8 cellular contexts compared by ENCODE assay signal in the genomic region with DNA sequence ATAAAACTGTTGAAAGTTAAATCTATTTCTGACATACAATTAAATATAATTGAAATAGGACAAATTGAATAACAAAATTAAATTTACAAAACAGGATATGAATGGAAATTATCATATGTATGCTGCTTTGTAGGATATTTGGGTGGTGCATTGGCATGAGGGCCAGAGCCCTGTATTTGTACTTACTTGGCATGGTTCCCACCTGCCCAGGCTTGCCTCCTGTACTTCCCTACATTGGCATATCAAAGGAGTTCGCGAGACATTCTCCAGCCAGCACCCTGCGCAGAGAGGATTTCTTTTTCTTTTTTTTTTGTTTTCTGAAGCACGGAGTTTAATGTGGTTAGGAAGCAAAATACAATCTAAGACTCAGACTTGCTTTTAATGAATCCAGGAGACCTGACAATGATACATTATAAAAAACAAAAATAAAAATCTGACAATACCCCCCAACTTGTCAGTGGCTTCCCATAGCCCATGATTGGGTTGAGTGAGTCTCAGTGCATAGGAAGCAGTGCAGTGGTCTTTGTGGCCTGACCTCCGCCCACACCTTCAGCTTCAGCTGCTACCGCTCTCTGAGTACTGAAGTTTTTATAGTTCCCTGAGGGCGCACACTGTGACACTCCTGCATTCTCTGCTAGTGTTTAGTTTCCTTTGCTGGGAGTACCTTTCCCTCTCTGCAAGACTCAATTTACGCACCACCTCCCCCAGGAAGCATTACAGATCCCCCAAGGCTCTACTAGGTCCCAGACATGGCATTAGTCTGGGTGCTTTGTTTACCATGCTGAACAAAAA.
DNase-seq lines count a peak whose midpoint lies in the region; ATAC-seq and TF ChIP-seq lines count a peak whose summit lies in the region.

No MANE protein-coding gene starts in this region.

- TF ChIP-seq POLR2A in vagina (IDR thresholded peaks at IDR 0.05) = no peak

- no peaks in the 10 kb centered on the region for H4K20me1 ChIP-seq in DND-41 (ENCODE audit: insufficient read depth, low read length)

- TF ChIP-seq CTCF in DND-41 (IDR thresholded peaks at IDR 0.05; ENCODE audit: borderline replicate concordance, extremely low read depth, low read length, poor library complexity, severe bottlenecking) (no peak), epithelial cell of esophagus (IDR thresholded peaks at IDR 0.05; ENCODE audit: insufficient read depth, low read depth, low read length, missing control alignments) (no peak), vagina (IDR thresholded peaks at IDR 0.05) (no peak)

- DNase-seq in DND-41 (peak; percentile 37), epithelial cell of esophagus (ENCODE audit: low read depth) (peak; percentile 51), vagina (ENCODE audit: extremely low spot score in 2 of 2) (no peak), AG08396 (ENCODE audit: low spot score) (no peak), NK-92 (lab: John Stamatoyannopoulos, UW; ENCODE audit: unreplicated experiment) (no peak), cerebellar nuclear complex (lab: John Stamatoyannopoulos, UW) (no peak)

- no peak overlapping the region for H3K4me3 ChIP-seq in DND-41 (ENCODE audit: low read depth in 1 of 2, low read length in 2 of 2)
- no peak overlapping the region for H3K4me3 ChIP-seq in epithelial cell of esophagus (ENCODE audit: low read length)
- H3K4me3 ChIP-seq in vagina = no peak overlapping the region

- H3K36me3 ChIP-seq in DND-41 (ENCODE audit: insufficient read depth, low read length) = peaks cover 15% of the 10 kb centered on the region
- H3K36me3 ChIP-seq in vagina = no peaks in the 10 kb centered on the region

- peaks cover 23% of the 10 kb centered on the region for H3K4me1 ChIP-seq in DND-41 (ENCODE audit: insufficient read depth, low read length)
- no peaks in the 10 kb centered on the region for H3K4me1 ChIP-seq in vagina

- H3K27ac ChIP-seq in DND-41 (ENCODE audit: low read length) = peak overlapping the region; percentile 22
- H3K27ac ChIP-seq in vagina = no peak overlapping the region

- peaks cover 6% of the 10 kb centered on the region for H3K79me2 ChIP-seq in DND-41 (ENCODE audit: insufficient read depth, low read length)

- intact Hi-C loops in vagina (cut with DNase I) = no loop called here

- no peaks in the 10 kb centered on the region for H3K9me3 ChIP-seq in DND-41 (ENCODE audit: insufficient read depth, low read length, severe bottlenecking)
- no peaks in the 10 kb centered on the region for H3K9me3 ChIP-seq in vagina

- ATAC-seq in DND-41 (ENCODE audit: insufficient read depth, low read depth) (peak; percentile 87), GM19452 (IDR thresholded peaks at IDR 0.05; ENCODE audit: unreplicated experiment) (peak; percentile 63), HG03457 (IDR thresholded peaks at IDR 0.05; ENCODE audit: unreplicated experiment) (peak; percentile 45)

- no peaks in the 10 kb centered on the region for H3K27me3 ChIP-seq in DND-41 (ENCODE audit: insufficient read depth, low read length, poor library complexity)
- H3K27me3 ChIP-seq in vagina = no peaks in the 10 kb centered on the region

- H2AFZ ChIP-seq in DND-41 (ENCODE audit: low read depth, low read length) = no peak overlapping the region

- H3K4me2 ChIP-seq in DND-41 (ENCODE audit: insufficient read depth, low read length) = peak overlapping the region; percentile 1; the same call in 1 of the 2 replicates

- no peak overlapping the region for H3K9ac ChIP-seq in DND-41 (ENCODE audit: low read depth, low read length)

Comparison
In these comparisons a context has a peak if more than half of its experiments do, and no peak if none do; other contexts are left out.
1. DNase-seq: peak in DND-41 (single experiment) and epithelial cell of esophagus (single experiment); none in vagina (0 of 2), AG08396 (single experiment), NK-92 (single experiment) and cerebellar nuclear complex (0 of 2).
2. Peak in every context shown above with its lines, with median percentiles within 50 percentile points of each other: ATAC-seq.